28 cellular contexts compared by ENCODE assay signal in the genomic region with DNA sequence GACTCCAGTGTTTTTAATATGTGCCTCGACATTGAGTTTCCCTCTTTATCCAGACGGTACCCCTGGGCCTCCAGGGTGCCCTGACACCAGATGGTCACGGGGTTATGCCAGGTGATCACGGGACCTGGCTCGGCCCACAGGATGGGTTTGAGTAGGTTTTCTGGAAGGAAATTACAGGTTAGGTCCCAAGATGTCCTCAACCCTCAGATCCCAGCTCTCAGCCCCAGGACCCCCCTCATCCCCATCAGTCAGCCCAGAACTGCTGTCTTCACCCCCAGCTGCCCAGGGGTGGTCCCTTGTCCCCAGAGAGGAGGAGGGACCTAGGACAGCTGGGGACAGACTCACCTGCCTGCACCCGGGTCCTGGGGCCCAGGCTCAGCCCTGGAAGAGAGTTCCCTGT. TPM values are rescaled to one million over a fixed set of nuclear protein-coding genes. Genes with fewer than 3 reads are reported as not detected.
DNase-seq lines count a peak whose midpoint lies in the region; ATAC-seq and TF ChIP-seq lines count a peak whose summit lies in the region.
"Had no signal": no experiment of that assay in that cellular context is flagged by ENCODE, and none has a peak within 500 bp of the region (broad histone marks: within the 10 kb centered on the region; RNA-seq: fewer than 3 reads in every experiment).

No MANE protein-coding gene starts in this region.

- H3K4me1 Mint-ChIP-seq in memory B cell = peaks cover 54% of the 10 kb centered on the region

- no peak overlapping the region for H3K4me3 ChIP-seq in BLaER1 treated with 17β-estradiol and CSF1 and Interleukin-3, amounts not matched to agents 10 nM and 100 nM
- H3K4me3 ChIP-seq in upper lobe of right lung (no peak overlapping the region), left ventricle myocardium inferior (no peak overlapping the region)
- H3K4me3 ChIP-seq: GM12878, K562 had no signal

- ATAC-seq in memory B cell (ENCODE audit: low read depth) (no peak), upper lobe of right lung (no peak), GM21526 (IDR thresholded peaks at IDR 0.05; ENCODE audit: low FRiP score, unreplicated experiment) (no peak)
- ATAC-seq: CD8-positive, alpha-beta T cell; HCT116; HepG2; K562 had no signal

- no peaks in the 10 kb centered on the region for H3K9me3 Mint-ChIP-seq in memory B cell
- H3K9me3 Mint-ChIP-seq: CD8-positive, alpha-beta T cell had no signal

- H3K4me1 ChIP-seq in BLaER1 treated with 17β-estradiol and CSF1 and Interleukin-3, amounts not matched to agents 10 nM and 100 nM = peaks cover 81 to 95% (median 91%) of the 10 kb centered on the region in 10 experiments
- no peaks in the 10 kb centered on the region for H3K4me1 ChIP-seq in upper lobe of right lung
- H3K4me1 ChIP-seq in left ventricle myocardium inferior = no peaks in the 10 kb centered on the region
- H3K4me1 ChIP-seq: Caco-2 had no signal

- no peaks in the 10 kb centered on the region for H3K27me3 Mint-ChIP-seq in memory B cell

- DNase-seq in caudate nucleus (lab: John Stamatoyannopoulos, UW) (no peak), memory B cell (ENCODE audit: low spot score in 2 of 2) (no peak), upper lobe of right lung (peak; percentile 51), left ventricle myocardium inferior (no peak)
- DNase-seq in activated CD4-positive, alpha-beta T cell treated with anti-CD3 and anti-CD28 coated beads, Interleukin-2, amount 50 U/mL, for 1 hour = no peak
- DNase-seq: Caco-2; CD8-positive, alpha-beta T cell; GDM1; NCI-H1105 treated with DMSO at 0.1 percent for 48 hours; NCI-H146; NCI-H1930; NCI-H446 treated with DMSO at 0.1 percent for 48 hours; NCI-H526; NCI-H82; NK-92 treated with Interleukin-12 subunit alpha and Interleukin-12 subunit beta, amount 100 ng/mL, for 24 hours; SHP77 had no signal

- intact Hi-C loops in upper lobe of right lung (cut with DNase I) = no loop called here
- intact Hi-C loops in left ventricle myocardium inferior (cut with micrococcal nuclease) = no loop called here

- no peaks in the 10 kb centered on the region for H3K27me3 ChIP-seq in BLaER1 treated with 17β-estradiol and CSF1 and Interleukin-3, amounts not matched to agents 10 nM and 100 nM
- H3K27me3 ChIP-seq in upper lobe of right lung = peaks cover 3% of the 10 kb centered on the region
- peaks cover 38% of the 10 kb centered on the region for H3K27me3 ChIP-seq in left ventricle myocardium inferior (ENCODE audit: low read depth)

- H3K27ac ChIP-seq in BLaER1 treated with 17β-estradiol and CSF1 and Interleukin-3, amounts not matched to agents 10 nM and 100 nM = peak overlapping the region in 7 of 11 experiments; percentile 65 to 84 (median 75); a peak in 14 of 22 replicates
- peak overlapping the region; percentile 21 for H3K27ac ChIP-seq in caudate nucleus (ENCODE audit: low read depth, low read length)
- no peak overlapping the region for H3K27ac ChIP-seq in upper lobe of right lung
- H3K27ac ChIP-seq in left ventricle myocardium inferior (replicated peaks) = no peak overlapping the region
- H3K27ac ChIP-seq: C4-2B had no signal

- peaks cover 6% of the 10 kb centered on the region for H3K36me3 Mint-ChIP-seq in memory B cell
- H3K36me3 Mint-ChIP-seq: CD8-positive, alpha-beta T cell had no signal

- no peaks in the 10 kb centered on the region for H3K9me3 ChIP-seq in BLaER1 treated with 17β-estradiol and CSF1 and Interleukin-3, amounts not matched to agents 10 nM and 100 nM (replicated peaks in 1 of 11)
- H3K9me3 ChIP-seq in upper lobe of right lung (no peaks in the 10 kb centered on the region), left ventricle myocardium inferior (replicated peaks) (no peaks in the 10 kb centered on the region)
- H3K9me3 ChIP-seq: Caco-2 had no signal

- no peaks in the 10 kb centered on the region for H4K20me1 ChIP-seq in BLaER1 treated with 17β-estradiol and CSF1 and Interleukin-3, amounts not matched to agents 10 nM and 100 nM

- H3K27ac Mint-ChIP-seq in memory B cell = peak overlapping the region; percentile 96
- H3K27ac Mint-ChIP-seq: CD8-positive, alpha-beta T cell had no signal

- H3K4me3 Mint-ChIP-seq in memory B cell = peak overlapping the region; percentile 81
- H3K4me3 Mint-ChIP-seq: CD8-positive, alpha-beta T cell had no signal

- peak overlapping the region in 4 of 11 experiments; percentile 7 to 71 (median 18); a peak in 3 of 22 replicates for H3K9ac ChIP-seq in BLaER1 treated with 17β-estradiol and CSF1 and Interleukin-3, amounts not matched to agents 10 nM and 100 nM

- TF ChIP-seq CTCF in upper lobe of right lung (IDR thresholded peaks at IDR 0.05) (no peak), left ventricle myocardium inferior (IDR thresholded peaks at IDR 0.05; ENCODE audit: borderline replicate concordance) (no peak)

- H3K36me3 ChIP-seq in BLaER1 treated with 17β-estradiol and CSF1 and Interleukin-3, amounts not matched to agents 10 nM and 100 nM = peaks cover 0 to 5% (median 0%) of the 10 kb centered on the region in 11 experiments; a peak in 1 of 22 replicates
- H3K36me3 ChIP-seq in upper lobe of right lung (no peaks in the 10 kb centered on the region), left ventricle myocardium inferior (no peaks in the 10 kb centered on the region)

- peak overlapping the region; percentile 61 to 95 (median 89) for H3K4me2 ChIP-seq in BLaER1 treated with 17β-estradiol and CSF1 and Interleukin-3, amounts not matched to agents 10 nM and 100 nM

RNA-seq across cellular contexts. Expression of a gene that starts 0.4 kb away (rescaled TPM):
- total RNA-seq in upper lobe of right lung (4.8 TPM), left ventricle myocardium inferior (not detected)
- total RNA-seq: Caco-2; CD8-positive, alpha-beta T cell; H1; HepG2; HT1080; K562; LHCN-M2; MCF 10A; SK-MEL-5 had no signal

RNA-seq across cellular contexts. Expression of a gene that starts 25.6 kb away (rescaled TPM):
- total RNA-seq in upper lobe of right lung = 13.5 TPM
- 0.66 TPM for total RNA-seq in left ventricle myocardium inferior
- total RNA-seq: Caco-2, H1, HepG2, HT1080, K562, LHCN-M2, MCF 10A, SK-MEL-5 had no signal

RNA-seq across cellular contexts. Expression of a gene that starts 26.2 kb away (rescaled TPM):
- total RNA-seq in upper lobe of right lung (87.8 TPM), left ventricle myocardium inferior (5.1 TPM)
- total RNA-seq: Caco-2, H1, HT1080, LHCN-M2, MCF 10A, SK-MEL-5 had no signal

RNA-seq across cellular contexts. Expression of a gene that starts 57.6 kb away (rescaled TPM):
- total RNA-seq in upper lobe of right lung (18.8 TPM), left ventricle myocardium inferior (1.7 TPM)
- total RNA-seq: Caco-2, H1, HepG2, HT1080, K562, LHCN-M2, MCF 10A, SK-MEL-5 had no signal

Comparison
In these comparisons a context has a peak if more than half of its experiments do, and no peak if none do; other contexts are left out.
1. H3K27ac ChIP-seq: peak in BLaER1 treated with 17β-estradiol and CSF1 and Interleukin-3, amounts not matched to agents 10 nM and 100 nM (7 of 11) and caudate nucleus (single experiment); none in upper lobe of right lung (single experiment) and left ventricle myocardium inferior (single experiment).
2. RNA of a gene that starts 26.2 kb away (total RNA-seq): 87.8 TPM in upper lobe of right lung (single experiment); 5.1 TPM in left ventricle myocardium inferior (single experiment); every median in the first group is over 10 times any median in the second.